13 cellular contexts compared by ENCODE assay signal in the genomic region with DNA sequence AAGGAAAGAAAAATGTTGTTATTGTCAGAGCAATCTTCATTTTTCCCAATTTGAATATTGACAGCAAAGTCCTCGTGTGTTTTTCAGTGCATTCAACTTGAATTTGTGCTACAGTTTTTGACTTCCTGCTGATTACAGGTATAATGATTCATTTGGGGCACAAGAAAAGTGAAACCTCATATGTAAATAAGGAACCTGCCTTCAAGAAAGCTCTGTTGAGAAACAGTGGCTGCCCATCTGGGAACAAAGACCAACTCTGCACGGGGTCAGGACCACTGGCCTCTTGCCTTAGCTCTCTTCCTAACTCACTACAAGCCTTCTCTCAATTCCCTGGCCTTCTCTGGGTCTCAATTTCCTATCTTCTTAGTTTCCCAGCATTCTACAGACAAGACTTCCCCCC. TPM values are rescaled to one million over a fixed set of nuclear protein-coding genes. Genes with fewer than 3 reads are reported as not detected.
DNase-seq lines count a peak whose midpoint lies in the region; ATAC-seq lines count a peak whose summit lies in the region.
"Had no signal": no experiment of that assay in that cellular context is flagged by ENCODE, and none has a peak within 500 bp of the region (broad histone marks: within the 10 kb centered on the region; RNA-seq: fewer than 3 reads in every experiment).

No MANE protein-coding gene starts in this region.

- peaks cover 35% of the 10 kb centered on the region for H3K36me3 Mint-ChIP-seq in activated CD4-positive, alpha-beta T cell treated with anti-CD3 and anti-CD28 coated beads, Interleukin-2, amount 10 ng/mL, durations not matched to agents 24 days and 14 days (ENCODE audit: low read depth)

- intact Hi-C loops in activated CD4-positive, alpha-beta T cell treated with anti-CD3 and anti-CD28 coated beads, Interleukin-2, amount 10 ng/mL, durations not matched to agents 24 days and 14 days (cut with micrococcal nuclease) = no loop called here

- H3K4me1 Mint-ChIP-seq in activated CD4-positive, alpha-beta T cell treated with anti-CD3 and anti-CD28 coated beads, Interleukin-2, amount 10 ng/mL, durations not matched to agents 24 days and 14 days = peaks cover 46% of the 10 kb centered on the region

- H3K9me3 Mint-ChIP-seq in activated CD4-positive, alpha-beta T cell treated with anti-CD3 and anti-CD28 coated beads, Interleukin-2, amount 10 ng/mL, durations not matched to agents 24 days and 14 days = peaks cover 26% of the 10 kb centered on the region

- peak; percentile 77 for DNase-seq in activated CD4-positive, alpha-beta T cell treated with anti-CD3 and anti-CD28 coated beads, Interleukin-2, amount 10 ng/mL, durations not matched to agents 24 days and 14 days
- DNase-seq in activated CD4-positive, alpha-beta T cell treated with anti-CD3 and anti-CD28 coated beads for 4 hours = no peak
- DNase-seq in renal cortical epithelial cell (ENCODE audit: low read depth) (peak; percentile 44), foreskin melanocyte (no peak), NCI-H1694 treated with DMSO at 0.1 percent for 48 hours (lab: John Stamatoyannopoulos, UW) (no peak), glomerular visceral epithelial cell (ENCODE audit: extremely low spot score) (no peak)
- DNase-seq: activated CD4-positive, alpha-beta T cell treated with anti-CD3 and anti-CD28 coated beads for 1 hour; dorsolateral prefrontal cortex; stimulated activated CD4-positive, alpha-beta T cell treated with anti-CD3 and anti-CD28 coated beads, Interleukin-12 subunit alpha, Interleukin-12 subunit beta, amount 100 ng/mL, for 4 hours had no signal

- H3K27ac Mint-ChIP-seq in activated CD4-positive, alpha-beta T cell treated with anti-CD3 and anti-CD28 coated beads, Interleukin-2, amount 10 ng/mL, durations not matched to agents 24 days and 14 days = peak overlapping the region; percentile 91

- H3K4me3 Mint-ChIP-seq in activated CD4-positive, alpha-beta T cell treated with anti-CD3 and anti-CD28 coated beads, Interleukin-2, amount 10 ng/mL, durations not matched to agents 24 days and 14 days = peak overlapping the region; percentile 52

- H3K27me3 Mint-ChIP-seq in activated CD4-positive, alpha-beta T cell treated with anti-CD3 and anti-CD28 coated beads, Interleukin-2, amount 10 ng/mL, durations not matched to agents 24 days and 14 days = no peaks in the 10 kb centered on the region

- peak; percentile 92 for ATAC-seq in HG02588 (IDR thresholded peaks at IDR 0.05; ENCODE audit: unreplicated experiment)
- ATAC-seq in HG03575 (IDR thresholded peaks at IDR 0.05; ENCODE audit: extremely low read depth, insufficient number of reproducible peaks, low FRiP score, unreplicated experiment) = peak; percentile 87
- ATAC-seq: A549 had no signal

RNA-seq across cellular contexts. Expression of a gene that starts 21.0 kb away (rescaled TPM):
- total RNA-seq in activated CD4-positive, alpha-beta T cell treated with anti-CD3 and anti-CD28 coated beads, Interleukin-2, amount 10 ng/mL, durations not matched to agents 24 days and 14 days = 13.9 and 15.1 TPM in 2 replicates
- total RNA-seq in renal cortical epithelial cell = 0.35 and 1.3 TPM in 2 replicates
- total RNA-seq: NCI-H460 had no signal

Comparison
In these comparisons a context has a peak if more than half of its experiments do, and no peak if none do; other contexts are left out.
1. DNase-seq: peak in activated CD4-positive, alpha-beta T cell treated with anti-CD3 and anti-CD28 coated beads, Interleukin-2, amount 10 ng/mL, durations not matched to agents 24 days and 14 days (single experiment) and renal cortical epithelial cell (single experiment); none in activated CD4-positive, alpha-beta T cell treated with anti-CD3 and anti-CD28 coated beads for 4 hours (0 of 2), foreskin melanocyte (single experiment), NCI-H1694 treated with DMSO at 0.1 percent for 48 hours (single experiment) and glomerular visceral epithelial cell (single experiment).